Comparison of ENCODE assay signal across 1 cellular context in the genomic region with DNA sequence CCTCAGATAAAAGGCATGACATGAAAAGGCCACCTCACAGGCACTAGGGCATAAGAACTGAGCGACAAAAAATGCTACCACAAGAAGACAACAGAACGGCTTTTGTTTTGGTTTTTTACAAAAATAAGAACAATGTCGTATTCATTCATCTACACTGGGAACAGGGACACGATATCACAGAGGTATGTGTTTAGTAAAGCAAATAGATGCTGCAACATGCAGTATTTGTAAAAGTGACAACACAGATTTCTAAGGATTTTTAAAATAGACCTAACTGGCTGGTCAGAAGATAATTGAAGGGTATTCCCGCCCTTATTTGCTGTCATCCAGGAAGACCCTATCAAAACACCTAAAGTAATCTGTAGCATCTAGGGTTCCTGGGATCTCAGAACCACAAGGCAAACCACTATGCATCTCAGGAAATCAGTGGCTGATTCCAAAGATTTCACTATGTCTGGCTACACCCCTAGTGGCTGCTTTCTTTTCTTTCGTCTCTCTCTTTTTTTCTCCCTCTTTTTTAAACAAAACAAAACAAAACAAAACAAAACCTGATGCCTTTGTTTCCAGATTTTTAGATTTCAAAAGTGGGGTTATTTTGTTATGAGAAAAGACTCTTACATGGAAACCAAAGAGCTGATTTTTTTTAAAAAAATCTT.
TF ChIP-seq lines count a peak whose summit lies in the region.

No MANE protein-coding gene starts in this region.

TF ChIP-seq in GM23338, 12 proteins besides CTCF, POLR2A, EP300 and RAD21 (continued from another document):
- TF ChIP-seq, protein P1, sequence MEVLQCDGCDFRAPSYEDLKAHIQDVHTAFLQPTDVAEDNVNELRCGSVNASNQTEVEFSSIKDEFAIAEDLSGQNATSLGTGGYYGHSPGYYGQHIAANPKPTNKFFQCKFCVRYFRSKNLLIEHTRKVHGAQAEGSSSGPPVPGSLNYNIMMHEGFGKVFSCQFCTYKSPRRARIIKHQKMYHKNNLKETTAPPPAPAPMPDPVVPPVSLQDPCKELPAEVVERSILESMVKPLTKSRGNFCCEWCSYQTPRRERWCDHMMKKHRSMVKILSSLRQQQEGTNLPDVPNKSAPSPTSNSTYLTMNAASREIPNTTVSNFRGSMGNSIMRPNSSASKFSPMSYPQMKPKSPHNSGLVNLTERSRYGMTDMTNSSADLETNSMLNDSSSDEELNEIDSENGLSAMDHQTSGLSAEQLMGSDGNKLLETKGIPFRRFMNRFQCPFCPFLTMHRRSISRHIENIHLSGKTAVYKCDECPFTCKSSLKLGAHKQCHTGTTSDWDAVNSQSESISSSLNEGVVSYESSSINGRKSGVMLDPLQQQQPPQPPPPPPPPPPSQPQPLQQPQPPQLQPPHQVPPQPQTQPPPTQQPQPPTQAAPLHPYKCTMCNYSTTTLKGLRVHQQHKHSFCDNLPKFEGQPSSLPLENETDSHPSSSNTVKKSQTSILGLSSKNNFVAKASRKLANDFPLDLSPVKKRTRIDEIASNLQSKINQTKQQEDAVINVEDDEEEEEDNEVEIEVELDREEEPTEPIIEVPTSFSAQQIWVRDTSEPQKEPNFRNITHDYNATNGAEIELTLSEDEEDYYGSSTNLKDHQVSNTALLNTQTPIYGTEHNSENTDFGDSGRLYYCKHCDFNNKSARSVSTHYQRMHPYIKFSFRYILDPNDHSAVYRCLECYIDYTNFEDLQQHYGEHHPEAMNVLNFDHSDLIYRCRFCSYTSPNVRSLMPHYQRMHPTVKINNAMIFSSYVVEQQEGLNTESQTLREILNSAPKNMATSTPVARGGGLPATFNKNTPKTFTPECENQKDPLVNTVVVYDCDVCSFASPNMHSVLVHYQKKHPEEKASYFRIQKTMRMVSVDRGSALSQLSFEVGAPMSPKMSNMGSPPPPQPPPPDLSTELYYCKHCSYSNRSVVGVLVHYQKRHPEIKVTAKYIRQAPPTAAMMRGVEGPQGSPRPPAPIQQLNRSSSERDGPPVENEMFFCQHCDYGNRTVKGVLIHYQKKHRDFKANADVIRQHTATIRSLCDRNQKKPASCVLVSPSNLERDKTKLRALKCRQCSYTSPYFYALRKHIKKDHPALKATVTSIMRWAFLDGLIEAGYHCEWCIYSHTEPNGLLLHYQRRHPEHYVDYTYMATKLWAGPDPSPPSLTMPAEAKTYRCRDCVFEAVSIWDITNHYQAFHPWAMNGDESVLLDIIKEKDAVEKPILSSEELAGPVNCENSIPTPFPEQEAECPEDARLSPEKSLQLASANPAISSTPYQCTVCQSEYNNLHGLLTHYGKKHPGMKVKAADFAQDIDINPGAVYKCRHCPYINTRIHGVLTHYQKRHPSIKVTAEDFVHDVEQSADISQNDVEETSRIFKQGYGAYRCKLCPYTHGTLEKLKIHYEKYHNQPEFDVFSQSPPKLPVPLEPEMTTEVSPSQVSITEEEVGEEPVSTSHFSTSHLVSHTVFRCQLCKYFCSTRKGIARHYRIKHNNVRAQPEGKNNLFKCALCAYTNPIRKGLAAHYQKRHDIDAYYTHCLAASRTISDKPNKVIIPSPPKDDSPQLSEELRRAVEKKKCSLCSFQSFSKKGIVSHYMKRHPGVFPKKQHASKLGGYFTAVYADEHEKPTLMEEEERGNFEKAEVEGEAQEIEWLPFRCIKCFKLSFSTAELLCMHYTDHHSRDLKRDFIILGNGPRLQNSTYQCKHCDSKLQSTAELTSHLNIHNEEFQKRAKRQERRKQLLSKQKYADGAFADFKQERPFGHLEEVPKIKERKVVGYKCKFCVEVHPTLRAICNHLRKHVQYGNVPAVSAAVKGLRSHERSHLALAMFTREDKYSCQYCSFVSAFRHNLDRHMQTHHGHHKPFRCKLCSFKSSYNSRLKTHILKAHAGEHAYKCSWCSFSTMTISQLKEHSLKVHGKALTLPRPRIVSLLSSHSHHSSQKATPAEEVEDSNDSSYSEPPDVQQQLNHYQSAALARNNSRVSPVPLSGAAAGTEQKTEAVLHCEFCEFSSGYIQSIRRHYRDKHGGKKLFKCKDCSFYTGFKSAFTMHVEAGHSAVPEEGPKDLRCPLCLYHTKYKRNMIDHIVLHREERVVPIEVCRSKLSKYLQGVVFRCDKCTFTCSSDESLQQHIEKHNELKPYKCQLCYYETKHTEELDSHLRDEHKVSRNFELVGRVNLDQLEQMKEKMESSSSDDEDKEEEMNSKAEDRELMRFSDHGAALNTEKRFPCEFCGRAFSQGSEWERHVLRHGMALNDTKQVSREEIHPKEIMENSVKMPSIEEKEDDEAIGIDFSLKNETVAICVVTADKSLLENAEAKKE (CRISPR knock-in tag; IDR thresholded peaks at IDR 0.05): no peak
- TF ChIP-seq ZNF331 (CRISPR knock-in tag; IDR thresholded peaks at IDR 0.05; ENCODE audit: low read depth) (no peak), EZH2phosphoT487 (IDR thresholded peaks at IDR 0.05; ENCODE audit: unreplicated experiment) (no peak), CREB1 (CRISPR knock-in tag; IDR thresholded peaks at IDR 0.05; ENCODE audit: low read depth) (no peak), JUNB (IDR thresholded peaks at IDR 0.05; ENCODE audit: unreplicated experiment) (no peak), ZNF114 (CRISPR knock-in tag; IDR thresholded peaks at IDR 0.05) (no peak), NANOG (IDR thresholded peaks at IDR 0.05; ENCODE audit: borderline replicate concordance) (no peak)
- TF ChIP-seq, protein P2, sequence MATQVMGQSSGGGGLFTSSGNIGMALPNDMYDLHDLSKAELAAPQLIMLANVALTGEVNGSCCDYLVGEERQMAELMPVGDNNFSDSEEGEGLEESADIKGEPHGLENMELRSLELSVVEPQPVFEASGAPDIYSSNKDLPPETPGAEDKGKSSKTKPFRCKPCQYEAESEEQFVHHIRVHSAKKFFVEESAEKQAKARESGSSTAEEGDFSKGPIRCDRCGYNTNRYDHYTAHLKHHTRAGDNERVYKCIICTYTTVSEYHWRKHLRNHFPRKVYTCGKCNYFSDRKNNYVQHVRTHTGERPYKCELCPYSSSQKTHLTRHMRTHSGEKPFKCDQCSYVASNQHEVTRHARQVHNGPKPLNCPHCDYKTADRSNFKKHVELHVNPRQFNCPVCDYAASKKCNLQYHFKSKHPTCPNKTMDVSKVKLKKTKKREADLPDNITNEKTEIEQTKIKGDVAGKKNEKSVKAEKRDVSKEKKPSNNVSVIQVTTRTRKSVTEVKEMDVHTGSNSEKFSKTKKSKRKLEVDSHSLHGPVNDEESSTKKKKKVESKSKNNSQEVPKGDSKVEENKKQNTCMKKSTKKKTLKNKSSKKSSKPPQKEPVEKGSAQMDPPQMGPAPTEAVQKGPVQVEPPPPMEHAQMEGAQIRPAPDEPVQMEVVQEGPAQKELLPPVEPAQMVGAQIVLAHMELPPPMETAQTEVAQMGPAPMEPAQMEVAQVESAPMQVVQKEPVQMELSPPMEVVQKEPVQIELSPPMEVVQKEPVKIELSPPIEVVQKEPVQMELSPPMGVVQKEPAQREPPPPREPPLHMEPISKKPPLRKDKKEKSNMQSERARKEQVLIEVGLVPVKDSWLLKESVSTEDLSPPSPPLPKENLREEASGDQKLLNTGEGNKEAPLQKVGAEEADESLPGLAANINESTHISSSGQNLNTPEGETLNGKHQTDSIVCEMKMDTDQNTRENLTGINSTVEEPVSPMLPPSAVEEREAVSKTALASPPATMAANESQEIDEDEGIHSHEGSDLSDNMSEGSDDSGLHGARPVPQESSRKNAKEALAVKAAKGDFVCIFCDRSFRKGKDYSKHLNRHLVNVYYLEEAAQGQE (IDR thresholded peaks at IDR 0.05; ENCODE audit: unreplicated experiment): no peak
